Comparison of ENCODE assay signal across 28 cellular contexts in genomic region chr14:24565766-24566165, GRCh38. TPM values are rescaled to one million over a fixed set of nuclear protein-coding genes. Genes with fewer than 3 reads are reported as not detected.
"Had no signal": no experiment of that assay in that cellular context is flagged by ENCODE, and none has a peak within 500 bp of the region (broad histone marks: within the 10 kb centered on the region; RNA-seq: fewer than 3 reads in every experiment).

No MANE protein-coding gene starts in this region.

- DNase-seq: activated B cell treated with CpG ODN at 0.5 μM for 24 hours; activated CD4-positive, alpha-beta T cell treated with anti-CD3 and anti-CD28 coated beads, Interleukin-2, amount 50 U/mL, for 1 hour; activated CD8-positive, alpha-beta T cell treated with anti-CD3 and anti-CD28 coated beads for 36 hours; activated naive CD8-positive, alpha-beta T cell treated with anti-CD3 and anti-CD28 coated beads, Interleukin-2, amount 50 U/mL, for 24 hours; activated T-cell treated with anti-CD3 and anti-CD28 coated beads, Interleukin-2, amount 50 U/mL, for 4 hours; amygdala; caudate nucleus; cortex of kidney; effector memory CD8-positive, alpha-beta T cell; heart left ventricle; naive B cell; ovary; retina; stimulated activated CD4-positive, alpha-beta T cell treated with anti-CD3 and anti-CD28 coated beads, Interleukin-12 subunit alpha, Interleukin-12 subunit beta, amount 100 ng/mL, for 4 hours; stimulated activated CD4-positive, alpha-beta T cell treated with anti-CD3 and anti-CD28 coated beads, Interleukin-4, amount 100 ng/mL, for 1 hour; uterus had no signal

- ATAC-seq: activated CD8-positive, alpha-beta T cell treated with anti-CD3 and anti-CD28 coated beads for 36 hours; activated naive CD8-positive, alpha-beta T cell treated with anti-CD3 and anti-CD28 coated beads, Interleukin-2, amount 50 U/mL, for 24 hours; activated T-cell treated with anti-CD3 and anti-CD28 coated beads, Interleukin-2, amount 50 U/mL, for 4 hours; effector memory CD8-positive, alpha-beta T cell; heart left ventricle; sciatic nerve had no signal

RNA-seq across cellular contexts. Expression of gene CTSG, which starts 10.3 kb away (rescaled TPM):
- total RNA-seq: activated B cell treated with CpG ODN at 0.5 μM for 24 hours; activated CD8-positive, alpha-beta T cell treated with anti-CD3 and anti-CD28 coated beads for 36 hours; activated T-cell treated with anti-CD3 and anti-CD28 coated beads, Interleukin-2, amount 50 U/mL, for 4 hours; activated T-helper 2 cell treated with anti-CD3 and anti-CD28 coated beads, Interferon-gamma antibody, Interleukin-2, Interleukin-4, amounts not matched to agents 10 μg/mL and 5 μg/mL and 100 μg/mL, durations not matched to agents 14 hours and 24 hours and 36 hours; chondrocyte; endothelial cell of umbilical vein; fibroblast of lung; fibroblast of villous mesenchyme; kidney epithelial cell; mesothelial cell of epicardium had no signal

RNA-seq across cellular contexts. Expression of gene GZMH, which starts 43.7 kb away (rescaled TPM):
- total RNA-seq: chondrocyte, endothelial cell of umbilical vein, fibroblast of lung, fibroblast of villous mesenchyme, kidney epithelial cell, lower leg skin, mesothelial cell of epicardium, subcutaneous adipose tissue had no signal

RNA-seq across cellular contexts. Expression of gene CMA1, which starts 57.7 kb away (rescaled TPM):
- total RNA-seq: activated B cell treated with CpG ODN at 0.5 μM for 24 hours, chondrocyte, endothelial cell of umbilical vein, fibroblast of lung, fibroblast of villous mesenchyme, kidney epithelial cell, mesothelial cell of epicardium, prostate gland, thoracic aorta, uterus had no signal
